Comparison of ENCODE assay signal across 19 cellular contexts in the genomic region with DNA sequence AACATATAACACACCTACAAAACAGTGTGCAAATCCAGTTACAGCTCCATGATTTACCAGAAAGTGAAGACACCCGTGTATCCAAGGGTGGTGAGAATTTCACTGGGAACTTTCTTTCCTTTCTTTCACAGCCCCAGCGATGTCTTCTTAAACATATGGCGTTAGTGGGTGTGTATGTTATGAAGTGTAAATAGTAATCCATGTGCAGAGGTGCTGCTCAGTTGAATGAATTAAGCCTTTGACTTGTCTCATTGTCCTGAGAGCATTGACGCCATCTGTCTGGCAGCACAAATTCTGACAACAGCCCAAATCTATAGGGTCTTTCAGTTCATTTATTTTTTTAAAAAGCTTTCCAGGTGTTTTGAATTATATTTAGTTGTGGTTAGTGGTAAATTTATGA.
"Had no signal": no experiment of that assay in that cellular context is flagged by ENCODE, and none has a peak within 500 bp of the region (broad histone marks: within the 10 kb centered on the region; RNA-seq: fewer than 3 reads in every experiment).

No MANE protein-coding gene starts in this region.

- H3K27me3 Mint-ChIP-seq: activated CD8-positive, alpha-beta T cell treated with anti-CD3 and anti-CD28 coated beads for 36 hours; activated naive CD8-positive, alpha-beta T cell treated with anti-CD3 and anti-CD28 coated beads, Interleukin-2, amount 10 ng/mL, durations not matched to agents 7 days and 5 days had no signal

- H3K9me3 Mint-ChIP-seq: activated CD8-positive, alpha-beta T cell treated with anti-CD3 and anti-CD28 coated beads for 36 hours; activated naive CD8-positive, alpha-beta T cell treated with anti-CD3 and anti-CD28 coated beads, Interleukin-2, amount 10 ng/mL, durations not matched to agents 7 days and 5 days; T-helper 2 cell treated with Interferon-gamma antibody and Interleukin-4, amounts not matched to agents 5 μg/mL and 100 μg/mL, for 36 hours had no signal

- FAIRE-seq: colon had no signal

- H3K27ac Mint-ChIP-seq: activated CD8-positive, alpha-beta T cell treated with anti-CD3 and anti-CD28 coated beads for 36 hours; activated naive CD8-positive, alpha-beta T cell treated with anti-CD3 and anti-CD28 coated beads, Interleukin-2, amount 10 ng/mL, durations not matched to agents 7 days and 5 days; T-helper 2 cell treated with Interferon-gamma antibody and Interleukin-4, amounts not matched to agents 5 μg/mL and 100 μg/mL, for 36 hours had no signal

- ATAC-seq: activated CD4-positive, CD25-positive, alpha-beta regulatory T cell treated with anti-CD3 and anti-CD28 coated beads, Interleukin-2, amount 50 U/mL, for 24 hours; activated CD8-positive, alpha-beta T cell treated with anti-CD3 and anti-CD28 coated beads for 36 hours; Panc1; Right ventricle myocardium inferior had no signal

- H3K4me3 Mint-ChIP-seq: activated CD8-positive, alpha-beta T cell treated with anti-CD3 and anti-CD28 coated beads for 36 hours; activated naive CD8-positive, alpha-beta T cell treated with anti-CD3 and anti-CD28 coated beads, Interleukin-2, amount 10 ng/mL, durations not matched to agents 7 days and 5 days; T-helper 2 cell treated with Interferon-gamma antibody and Interleukin-4, amounts not matched to agents 5 μg/mL and 100 μg/mL, for 36 hours had no signal

- H3K36me3 Mint-ChIP-seq: activated naive CD8-positive, alpha-beta T cell treated with anti-CD3 and anti-CD28 coated beads, Interleukin-2, amount 10 ng/mL, durations not matched to agents 7 days and 5 days had no signal

- DNase-seq: activated CD4-positive, alpha-beta T cell treated with anti-CD3 and anti-CD28 coated beads for 4 hours; activated CD8-positive, alpha-beta memory T cell treated with anti-CD3 and anti-CD28 coated beads, Interleukin-2, amount 50 U/mL, for 4 hours; activated CD8-positive, alpha-beta T cell treated with anti-CD3 and anti-CD28 coated beads for 36 hours; activated naive CD4-positive, alpha-beta T cell treated with anti-CD3 and anti-CD28 coated beads, Interleukin-2, amount 50 U/mL, for 16 hours; activated naive CD8-positive, alpha-beta T cell treated with anti-CD3 and anti-CD28 coated beads, Interleukin-2, amount 10 ng/mL, durations not matched to agents 7 days and 5 days; adrenal gland; cerebellar nuclear complex; NCI-H1092; NCI-H1417; NCI-H2029 treated with DMSO at 0.1 percent for 48 hours; NCI-H526 treated with DMSO at 0.1 percent for 48 hours; OCI-M1; RPMI8226; SK-N-SH had no signal

- H3K4me1 Mint-ChIP-seq: activated naive CD8-positive, alpha-beta T cell treated with anti-CD3 and anti-CD28 coated beads, Interleukin-2, amount 10 ng/mL, durations not matched to agents 7 days and 5 days had no signal
